20 cellular contexts compared by ENCODE assay signal in genomic region chr10:25695586-25695985, GRCh38.
A peak's percentile ranks its signal among the peaks of the same experiment; 100 is the strongest.
DNase-seq lines count a peak whose midpoint lies in the region; ATAC-seq, FAIRE-seq and TF ChIP-seq lines count a peak whose summit lies in the region.
"Had no signal": no experiment of that assay in that cellular context is flagged by ENCODE, and none has a peak within 500 bp of the region (broad histone marks: within the 10 kb centered on the region; RNA-seq: fewer than 3 reads in every experiment).

No MANE protein-coding gene starts in this region.

- H3K4me1 Mint-ChIP-seq in activated B cell treated with CpG ODN at 0.5 μM for 24 hours = peaks cover 67% of the 10 kb centered on the region
- H3K4me1 Mint-ChIP-seq in stimulated activated naive B cell treated with anti-CD40 and anti-IgM and Interleukin-4, amounts not matched to agents 10 μg/mL and 1 μg/mL and 100 μg/mL, for 72 hours = peaks cover 44 to 62% of the 10 kb centered on the region in 2 donors
- H3K4me1 Mint-ChIP-seq: CD4-positive, alpha-beta memory T cell had no signal

- peaks cover 5% of the 10 kb centered on the region for H3K9me3 Mint-ChIP-seq in activated B cell treated with CpG ODN at 0.5 μM for 24 hours
- peaks cover 4 to 5% of the 10 kb centered on the region in 2 donors for H3K9me3 Mint-ChIP-seq in stimulated activated naive B cell treated with anti-CD40 and anti-IgM and Interleukin-4, amounts not matched to agents 10 μg/mL and 1 μg/mL and 100 μg/mL, for 72 hours

- no peaks in the 10 kb centered on the region for H3K27me3 Mint-ChIP-seq in activated B cell treated with CpG ODN at 0.5 μM for 24 hours
- no peaks in the 10 kb centered on the region for H3K27me3 Mint-ChIP-seq in stimulated activated naive B cell treated with anti-CD40 and anti-IgM and Interleukin-4, amounts not matched to agents 10 μg/mL and 1 μg/mL and 100 μg/mL, for 72 hours

- CTCF ChIA-PET in activated B cell treated with CpG ODN at 0.5 μM for 24 hours (lab: Charles Lee) = no interaction called here

- H3K27me3 ChIP-seq in BLaER1 treated with 17β-estradiol and CSF1 and Interleukin-3, amounts not matched to agents 10 nM and 100 nM = 0 out of 22 replicates have a peak, but pooled peaks cover 0 to 3% (median 0%) of the 10 kb centered on the region in 11 experiments

- no peaks in the 10 kb centered on the region for H3K36me3 Mint-ChIP-seq in activated B cell treated with CpG ODN at 0.5 μM for 24 hours (ENCODE audit: low read depth)
- peaks cover 0 to 3% of the 10 kb centered on the region in 2 donors for H3K36me3 Mint-ChIP-seq in stimulated activated naive B cell treated with anti-CD40 and anti-IgM and Interleukin-4, amounts not matched to agents 10 μg/mL and 1 μg/mL and 100 μg/mL, for 72 hours
- H3K36me3 Mint-ChIP-seq: CD4-positive, alpha-beta memory T cell had no signal

- no peaks in the 10 kb centered on the region; a peak in 1 of 22 replicates for H4K20me1 ChIP-seq in BLaER1 treated with 17β-estradiol and CSF1 and Interleukin-3, amounts not matched to agents 10 nM and 100 nM

- no peak for TF ChIP-seq POLR2A in GM12892 (IDR thresholded peaks at IDR 0.05; ENCODE audit: low read depth, low read length)

- no peaks in the 10 kb centered on the region for H3K36me3 ChIP-seq in BLaER1 treated with 17β-estradiol and CSF1 and Interleukin-3, amounts not matched to agents 10 nM and 100 nM
- H3K36me3 ChIP-seq: HAP-1 had no signal

- H3K9ac ChIP-seq in BLaER1 treated with 17β-estradiol and CSF1 and Interleukin-3, amounts not matched to agents 10 nM and 100 nM = peak overlapping the region in 7 of 11 experiments; percentile 6 to 70 (median 33); a peak in 8 of 22 replicates

- POLR2A ChIA-PET in activated B cell treated with CpG ODN at 0.5 μM for 24 hours (lab: Charles Lee) = no interaction called here

- no peak for FAIRE-seq in GM12892 (lab: Jason Lieb, UNC)
- FAIRE-seq: GM12891, H54 had no signal

- no peak overlapping the region for H3K4me3 Mint-ChIP-seq in activated B cell treated with CpG ODN at 0.5 μM for 24 hours
- H3K4me3 Mint-ChIP-seq in stimulated activated naive B cell treated with anti-CD40 and anti-IgM and Interleukin-4, amounts not matched to agents 10 μg/mL and 1 μg/mL and 100 μg/mL, for 72 hours = no peak overlapping the region
- H3K4me3 Mint-ChIP-seq: CD4-positive, alpha-beta memory T cell; HFFc6 had no signal

- H3K27ac Mint-ChIP-seq in activated B cell treated with CpG ODN at 0.5 μM for 24 hours = peak overlapping the region; percentile 79
- peak overlapping the region; percentile 6 for H3K27ac Mint-ChIP-seq in stimulated activated naive B cell treated with anti-CD40 and anti-IgM and Interleukin-4, amounts not matched to agents 10 μg/mL and 1 μg/mL and 100 μg/mL, for 72 hours
- H3K27ac Mint-ChIP-seq: HFFc6 had no signal

- TF ChIP-seq CTCF in activated B cell treated with CpG ODN at 0.5 μM for 24 hours (IDR thresholded peaks at IDR 0.05) = no peak

- ATAC-seq in activated B cell treated with CpG ODN at 0.5 μM for 24 hours (ENCODE audit: low read depth) (no peak), HG02763 (IDR thresholded peaks at IDR 0.05; ENCODE audit: unreplicated experiment) (no peak), HG03460 (IDR thresholded peaks at IDR 0.05; ENCODE audit: unreplicated experiment) (no peak)
- ATAC-seq in stimulated activated naive B cell treated with anti-CD40 and anti-IgM and Interleukin-4, amounts not matched to agents 10 μg/mL and 1 μg/mL and 100 μg/mL, for 72 hours (replicated peaks) = no peak

- intact Hi-C loops in activated B cell treated with CpG ODN at 0.5 μM for 24 hours (cut with micrococcal nuclease) = no loop called here

- H3K27ac ChIP-seq in BLaER1 treated with 17β-estradiol and CSF1 and Interleukin-3, amounts not matched to agents 10 nM and 100 nM = peak overlapping the region in 9 of 11 experiments; percentile 63 to 91 (median 84); a peak in 18 of 22 replicates

- no peak overlapping the region for H3K4me3 ChIP-seq in BLaER1 treated with 17β-estradiol and CSF1 and Interleukin-3, amounts not matched to agents 10 nM and 100 nM
- H3K4me3 ChIP-seq: HAP-1 had no signal

- H3K9me3 ChIP-seq in BLaER1 treated with 17β-estradiol and CSF1 and Interleukin-3, amounts not matched to agents 10 nM and 100 nM (replicated peaks in 1 of 11) = peaks cover 0 to 11% (median 4%) of the 10 kb centered on the region in 11 experiments; a peak in 9 of 22 replicates
- H3K9me3 ChIP-seq: HAP-1 had no signal

- H3K4me2 ChIP-seq in BLaER1 treated with 17β-estradiol and CSF1 and Interleukin-3, amounts not matched to agents 10 nM and 100 nM = peak overlapping the region; percentile 71 to 97 (median 90)

- DNase-seq in SK-N-DZ (ENCODE audit: low spot score) = peak; percentile 31
- DNase-seq in activated B cell treated with CpG ODN at 0.5 μM for 24 hours = no peak
- no peak for DNase-seq in stimulated activated naive B cell treated with anti-CD40 and anti-IgM and Interleukin-4, amounts not matched to agents 10 μg/mL and 1 μg/mL and 100 μg/mL, for 72 hours
- no peak for DNase-seq in GM12892 (ENCODE audit: insufficient read length)
- DNase-seq in SW 1271 (lab: John Stamatoyannopoulos, UW) = no peak
- DNase-seq: C1 segment of cervical spinal cord; Calu3; CD4-positive, alpha-beta memory T cell; COR-L47; DMS53; DMS79 treated with DMSO at 0.1 percent for 48 hours; GF-D8; GOT3; HFFc6 had no signal

- H3K4me1 ChIP-seq in BLaER1 treated with 17β-estradiol and CSF1 and Interleukin-3, amounts not matched to agents 10 nM and 100 nM = peaks cover 29 to 63% (median 56%) of the 10 kb centered on the region in 10 experiments
- H3K4me1 ChIP-seq: HAP-1 had no signal
